Comparison of ENCODE assay signal across 9 cellular contexts in genomic region chr1:229381234-229381633, GRCh38. TPM values are rescaled to one million over a fixed set of nuclear protein-coding genes. Genes with fewer than 3 reads are reported as not detected.
DNase-seq lines count a peak whose midpoint lies in the region; ATAC-seq and TF ChIP-seq lines count a peak whose summit lies in the region.
"Had no signal": no experiment of that assay in that cellular context is flagged by ENCODE, and none has a peak within 500 bp of the region (broad histone marks: within the 10 kb centered on the region; RNA-seq: fewer than 3 reads in every experiment).

No MANE protein-coding gene starts in this region.

- no peaks in the 10 kb centered on the region for H3K9me3 ChIP-seq in right atrium auricular region
- no peaks in the 10 kb centered on the region for H3K9me3 ChIP-seq in heart right ventricle
- H3K9me3 ChIP-seq in skeletal muscle tissue (ENCODE audit: control insufficient read depth in 3 of 3, low read length in 3 of 3): no peaks in the 10 kb centered on the region

- peak overlapping the region in 2 of 3 donors; percentile 33 to 40 for H3K9ac ChIP-seq in skeletal muscle tissue (ENCODE audit: low read depth in 1 of 3, low read length in 3 of 3)

- H3K4me3 ChIP-seq in right atrium auricular region (no peak overlapping the region), heart right ventricle (no peak overlapping the region), skeletal muscle tissue (ENCODE audit: low read length in 3 of 3) (no peak overlapping the region)

- intact Hi-C loops in Right ventricle myocardium inferior (cut with DNase I): no loop called here
- intact Hi-C loops in heart right ventricle (cut with DNase I): no loop called here

- peak; percentile 68 for DNase-seq in Right ventricle myocardium inferior (ENCODE audit: missing footprints)
- DNase-seq in right atrium auricular region (ENCODE audit: low spot score): no peak
- DNase-seq in NCI-H2171 treated with DMSO at 0.1 percent for 48 hours (lab: John Stamatoyannopoulos, UW): peak; percentile 49
- DNase-seq in heart right ventricle: peak in 1 of 2 donors; percentile 25
- DNase-seq in activated naive CD4-positive, alpha-beta T cell treated with anti-CD3 and anti-CD28 coated beads, Interleukin-2, amount 50 U/mL, for 16 hours: no peak
- no peak for DNase-seq in NCI-H1694 treated with DMSO at 0.1 percent for 48 hours (lab: John Stamatoyannopoulos, UW)
- DNase-seq in SIG-M5 treated with dmso at 0.1 percent for 504 hours (lab: John Stamatoyannopoulos, UW; ENCODE audit: unreplicated experiment): no peak
- DNase-seq: caudate nucleus had no signal

- ATAC-seq in Right ventricle myocardium inferior (no peak), heart right ventricle (peak in 7 of 8 donors; percentile 43 to 80 (median 67))

- H3K27ac ChIP-seq in right atrium auricular region (peak overlapping the region in 1 of 2 donors; percentile 48), heart right ventricle (no peak overlapping the region), skeletal muscle tissue (ENCODE audit: low read depth, low read length) (no peak overlapping the region)

- 47 to 55% methylated on average over 8 of the region's 8 CpGs for WGBS in heart right ventricle, 2 donors

- H3K27me3 ChIP-seq in right atrium auricular region (no peaks in the 10 kb centered on the region), heart right ventricle (peaks cover 0 to 7% (median 3%) of the 10 kb centered on the region in 7 donors), skeletal muscle tissue (ENCODE audit: control insufficient read depth in 3 of 3, insufficient read depth in 3 of 3, low read length in 3 of 3) (peaks cover 0 to 4% (median 0%) of the 10 kb centered on the region in 3 donors)

- H3K4me1 ChIP-seq in right atrium auricular region (no peaks in the 10 kb centered on the region), heart right ventricle (peaks cover 0 to 8% (median 0%) of the 10 kb centered on the region in 9 donors), skeletal muscle tissue (ENCODE audit: control insufficient read depth in 3 of 3, insufficient read depth in 3 of 3, low read length in 3 of 3) (peaks cover 12 to 16% (median 13%) of the 10 kb centered on the region in 3 donors)

- TF ChIP-seq CTCF in right atrium auricular region (IDR thresholded peaks at IDR 0.05) (peak in 1 of 2 donors; percentile 32), heart right ventricle (IDR thresholded peaks at IDR 0.05) (peak in 4 of 9 donors; percentile 17 to 43 (median 33))

- no peaks in the 10 kb centered on the region for H3K36me3 ChIP-seq in right atrium auricular region
- H3K36me3 ChIP-seq in heart right ventricle: no peaks in the 10 kb centered on the region
- H3K36me3 ChIP-seq in skeletal muscle tissue (ENCODE audit: control insufficient read depth in 3 of 3, insufficient read depth in 3 of 3, low read length in 3 of 3): no peaks in the 10 kb centered on the region

RNA-seq across cellular contexts. Expression of gene CCSAP, which starts 38.4 kb away (rescaled TPM):
- 2.3 TPM for total RNA-seq in Right ventricle myocardium inferior
- total RNA-seq in right atrium auricular region: 1 to 10 TPM; 2.6 to 2.7 TPM
- 1 to 10 TPM; 1.0 to 4.7 (median 3.5) TPM for total RNA-seq in heart right ventricle
- polyA plus RNA-seq in heart right ventricle: 1 to 10 TPM in 1 of 2 donors, under 1 TPM in 1; 0.91 to 2.0 TPM
- 5.2 TPM for total RNA-seq in skeletal muscle tissue

RNA-seq across cellular contexts. Expression of gene ACTA1, which starts 52.7 kb away (rescaled TPM):
- total RNA-seq in Right ventricle myocardium inferior (1,694 TPM), right atrium auricular region (1,000 to 10,000 TPM in 1 of 2 donors, 100 to 1,000 TPM in 1; 422 to 3,527 TPM), heart right ventricle (over 10,000 TPM in 5 of 10 donors, 1,000 to 10,000 TPM in 4, 100 to 1,000 TPM in 1; 976 to 17,994 (median 10,145) TPM), skeletal muscle tissue (2,324 TPM)
- polyA plus RNA-seq in heart right ventricle: 1,000 to 10,000 TPM; 2,463 to 2,779 TPM

Comparison
In these comparisons a context has a peak if more than half of its experiments do, and no peak if none do; other contexts are left out.
1. DNase-seq: peak in Right ventricle myocardium inferior (single experiment) and NCI-H2171 treated with DMSO at 0.1 percent for 48 hours (single experiment); none in right atrium auricular region (single experiment), activated naive CD4-positive, alpha-beta T cell treated with anti-CD3 and anti-CD28 coated beads, Interleukin-2, amount 50 U/mL, for 16 hours (single experiment), NCI-H1694 treated with DMSO at 0.1 percent for 48 hours (single experiment) and SIG-M5 treated with dmso at 0.1 percent for 504 hours (single experiment).